ENCODE assay signal across 20 cellular contexts in genomic region chr5:130992095-130992494, GRCh38.
DNase-seq lines count a peak whose midpoint lies in the region; ATAC-seq and TF ChIP-seq lines count a peak whose summit lies in the region.
"Had no signal": no experiment of that assay in that cellular context is flagged by ENCODE, and none has a peak within 500 bp of the region (broad histone marks: within the 10 kb centered on the region; RNA-seq: fewer than 3 reads in every experiment).

No MANE protein-coding gene starts in this region.

- POLR2A ChIA-PET in GM10248 (lab: Yijun Ruan, JAX): no interaction called here

- H3K4me1 ChIP-seq in left lung: no peaks in the 10 kb centered on the region
- H3K4me1 ChIP-seq: A549, SJCRH30 had no signal

- no peaks in the 10 kb centered on the region for H3K27me3 ChIP-seq in left lung
- H3K27me3 ChIP-seq: cardiac muscle cell, SJCRH30 had no signal

- ATAC-seq in left lung: peak; percentile 65
- ATAC-seq: A549; stimulated activated effector memory CD8-positive, alpha-beta T cell treated with anti-CD3 and anti-CD28 coated beads, Interleukin-12 subunit alpha, Interleukin-12 subunit beta, amount 100 ng/mL, for 72 hours had no signal

- intact Hi-C loops in left lung (cut with DNase I): no loop called here

- TF ChIP-seq CTCF in choroid plexus epithelial cell (conservative IDR thresholded peaks at IDR 0.05; ENCODE audit: low read depth, low read length) (no peak), left lung (IDR thresholded peaks at IDR 0.05) (no peak), GM10248 (IDR thresholded peaks at IDR 0.05; ENCODE audit: control extremely low read depth, extremely low read depth, low read depth, missing control alignments) (no peak)

- CTCF ChIA-PET in GM10248 (lab: Yijun Ruan, JAX): interaction anchor here (0.8 kb wide), 1 partner anchor 15 kb away, joined by 4 read pairs; no protein-coding TSS in a partner anchor

- peak; percentile 14 for DNase-seq in A172 (ENCODE audit: low spot score)
- DNase-seq in HCEC 1CT: peak; percentile 57
- peak; percentile 2 for DNase-seq in choroid plexus epithelial cell (ENCODE audit: low read depth)
- DNase-seq in left lung: no peak
- DNase-seq in GM19240 (ENCODE audit: insufficient read length, low spot score): no peak
- no peak for DNase-seq in stimulated activated naive CD4-positive, alpha-beta T cell (lab: John Stamatoyannopoulos, UW)
- DNase-seq in activated CD4-positive, alpha-beta T cell treated with anti-CD3 and anti-CD28 coated beads for 48 hours: no peak
- DNase-seq in GM10248 (ENCODE audit: extremely low spot score): no peak
- DNase-seq: activated CD4-positive, alpha-beta T cell treated with anti-CD3 and anti-CD28 coated beads, Interleukin-2, amount 50 U/mL, for 1 hour; activated naive CD4-positive, alpha-beta T cell treated with anti-CD3 and anti-CD28 coated beads, Interleukin-2, amount 50 U/mL, for 16 hours; activated T-cell treated with anti-CD3 and anti-CD28 coated beads for 4 hours; COR-L47; effector memory CD4-positive, alpha-beta T cell; immature natural killer cell; Karpas-422; NCI-H146; SJCRH30 had no signal

- H3K9me3 ChIP-seq in left lung: no peaks in the 10 kb centered on the region
- H3K9me3 ChIP-seq: A549, SJCRH30 had no signal

- H3K27ac ChIP-seq in left lung: no peak overlapping the region
- H3K27ac ChIP-seq: A549, cardiac muscle cell, SJCRH30 had no signal

- H3K4me3 ChIP-seq in choroid plexus epithelial cell (ENCODE audit: low read depth, low read length) (no peak overlapping the region), left lung (no peak overlapping the region)
- H3K4me3 ChIP-seq: A549, cardiac muscle cell, SJCRH30 had no signal

- no peaks in the 10 kb centered on the region for H3K36me3 ChIP-seq in left lung
- H3K36me3 ChIP-seq: cardiac muscle cell, SJCRH30 had no signal

Comparison
In these comparisons a context has a peak if more than half of its experiments do, and no peak if none do; other contexts are left out.
1. DNase-seq: peak in A172 (single experiment), HCEC 1CT (single experiment) and choroid plexus epithelial cell (single experiment); none in left lung (0 of 2), GM19240 (single experiment), stimulated activated naive CD4-positive, alpha-beta T cell (0 of 6), activated CD4-positive, alpha-beta T cell treated with anti-CD3 and anti-CD28 coated beads for 48 hours (single experiment) and GM10248 (single experiment).